In genomic region chr4:100198061-100198460, GRCh38 we compare ENCODE assay signal across 29 cellular contexts. TPM values are rescaled to one million over a fixed set of nuclear protein-coding genes. Genes with fewer than 3 reads are reported as not detected.
DNase-seq lines count a peak whose midpoint lies in the region; ATAC-seq and TF ChIP-seq lines count a peak whose summit lies in the region.
"Had no signal": no experiment of that assay in that cellular context is flagged by ENCODE, and none has a peak within 500 bp of the region (broad histone marks: within the 10 kb centered on the region; RNA-seq: fewer than 3 reads in every experiment).

No MANE protein-coding gene starts in this region.

- H3K36me3 ChIP-seq in DND-41 (ENCODE audit: insufficient read depth, low read length) (no peaks in the 10 kb centered on the region), osteoblast (ENCODE audit: insufficient read depth, low read length) (no peaks in the 10 kb centered on the region)
- H3K36me3 ChIP-seq: BE2C; BLaER1; BLaER1 treated with 17β-estradiol and CSF1 and Interleukin-3, amounts not matched to agents 10 nM and 100 nM had no signal

- H3K4me3 ChIP-seq in DND-41 (ENCODE audit: low read depth in 1 of 2, low read length in 2 of 2), result no peak overlapping the region
- H3K4me3 ChIP-seq in osteoblast (ENCODE audit: insufficient read depth, low read length), result no peak overlapping the region
- H3K4me3 ChIP-seq: A549; BLaER1; BLaER1 treated with 17β-estradiol and CSF1 and Interleukin-3, amounts not matched to agents 10 nM and 100 nM had no signal

- peak; percentile 63; the same call in 2 of the 3 replicates for ATAC-seq in DND-41 (ENCODE audit: insufficient read depth, low read depth)
- ATAC-seq: A549; CD8-positive, alpha-beta T cell had no signal

- H2AFZ ChIP-seq in DND-41 (ENCODE audit: low read depth, low read length) (no peak overlapping the region), osteoblast (ENCODE audit: low read length) (no peak overlapping the region)

- H3K79me2 ChIP-seq in DND-41 (ENCODE audit: insufficient read depth, low read length), result no peaks in the 10 kb centered on the region
- no peaks in the 10 kb centered on the region for H3K79me2 ChIP-seq in osteoblast (ENCODE audit: insufficient read depth, low read length)

- H3K9me3 ChIP-seq in DND-41 (ENCODE audit: insufficient read depth, low read length, severe bottlenecking), result no peaks in the 10 kb centered on the region
- no peaks in the 10 kb centered on the region for H3K9me3 ChIP-seq in osteoblast (ENCODE audit: low read depth, low read length)
- H3K9me3 ChIP-seq: A549, BE2C, Caco-2 had no signal

- H3K9ac ChIP-seq in DND-41 (ENCODE audit: low read depth, low read length), result no peak overlapping the region
- H3K9ac ChIP-seq: BLaER1; BLaER1 treated with 17β-estradiol and CSF1 and Interleukin-3, amounts not matched to agents 10 nM and 100 nM had no signal

- H4K20me1 ChIP-seq in DND-41 (ENCODE audit: insufficient read depth, low read length), result no peaks in the 10 kb centered on the region
- H4K20me1 ChIP-seq in osteoblast (ENCODE audit: insufficient read depth, low read length), result no peaks in the 10 kb centered on the region
- H4K20me1 ChIP-seq: BLaER1; BLaER1 treated with 17β-estradiol and CSF1 and Interleukin-3, amounts not matched to agents 10 nM and 100 nM had no signal

- H3K4me1 ChIP-seq in DND-41 (ENCODE audit: insufficient read depth, low read length), result no peaks in the 10 kb centered on the region
- H3K4me1 ChIP-seq in osteoblast (ENCODE audit: insufficient read depth, low read length), result no peaks in the 10 kb centered on the region
- H3K4me1 ChIP-seq: A549; BE2C; BLaER1; BLaER1 treated with 17β-estradiol and CSF1 and Interleukin-3, amounts not matched to agents 10 nM and 100 nM; Caco-2 had no signal

- H3K4me2 ChIP-seq in DND-41 (ENCODE audit: insufficient read depth, low read length), result no peak overlapping the region
- H3K4me2 ChIP-seq in osteoblast (ENCODE audit: insufficient read depth, low read length), result no peak overlapping the region
- H3K4me2 ChIP-seq: A549; BLaER1; BLaER1 treated with 17β-estradiol and CSF1 and Interleukin-3, amounts not matched to agents 10 nM and 100 nM had no signal

- H3K27me3 ChIP-seq in DND-41 (ENCODE audit: insufficient read depth, low read length, poor library complexity) (no peaks in the 10 kb centered on the region), osteoblast (ENCODE audit: insufficient read depth, low read length) (no peaks in the 10 kb centered on the region)
- H3K27me3 ChIP-seq: BE2C; BLaER1; BLaER1 treated with 17β-estradiol and CSF1 and Interleukin-3, amounts not matched to agents 10 nM and 100 nM had no signal

- no peak for TF ChIP-seq POLR2A in erythroblast (IDR thresholded peaks at IDR 0.05; ENCODE audit: low read length)

- no peak for DNase-seq in DND-41
- peak; percentile 72 for DNase-seq in osteoblast (ENCODE audit: insufficient read length, low spot score, missing footprints)
- DNase-seq in erythroblast (lab: John Stamatoyannopoulos, UW), result no peak
- no peak for DNase-seq in AML-193 (lab: John Stamatoyannopoulos, UW)
- DNase-seq: 8988T; ACHN; BE2C; C1 segment of cervical spinal cord; Caco-2; Calu3; CD4-positive, alpha-beta memory T cell; CD4-positive, alpha-beta T cell; CD4-positive, CD25-positive, alpha-beta regulatory T cell; CD8-positive, alpha-beta memory T cell; CD8-positive, alpha-beta T cell; COR-L47; DMS 273 treated with DMSO at 0.1 percent for 48 hours; DMS153; DMS53; DMS79; DMS79 treated with DMSO at 0.1 percent for 48 hours; EL had no signal

- H3K27ac ChIP-seq in DND-41 (ENCODE audit: low read length), result no peak overlapping the region
- H3K27ac ChIP-seq in osteoblast (ENCODE audit: low read depth, low read length), result no peak overlapping the region
- H3K27ac ChIP-seq: 22Rv1; A549; BLaER1; BLaER1 treated with 17β-estradiol and CSF1 and Interleukin-3, amounts not matched to agents 10 nM and 100 nM; C4-2B had no signal

- no peak for TF ChIP-seq CTCF in DND-41 (IDR thresholded peaks at IDR 0.05; ENCODE audit: borderline replicate concordance, extremely low read depth, low read length, poor library complexity, severe bottlenecking)
- no peak for TF ChIP-seq CTCF in osteoblast (IDR thresholded peaks at IDR 0.05; ENCODE audit: extremely low read depth, low read depth, low read length)

RNA-seq across cellular contexts. Expression of gene DDIT4L, which starts 7.8 kb away (rescaled TPM):
- 2.2 and 5.0 TPM in 2 replicates for total RNA-seq in osteoblast
- total RNA-seq: B cell; CD4-positive, alpha-beta memory T cell; CD4-positive, alpha-beta T cell; CD4-positive, CD25-positive, alpha-beta regulatory T cell; CD8-positive, alpha-beta memory T cell; Daoy had no signal
